In the genomic region with DNA sequence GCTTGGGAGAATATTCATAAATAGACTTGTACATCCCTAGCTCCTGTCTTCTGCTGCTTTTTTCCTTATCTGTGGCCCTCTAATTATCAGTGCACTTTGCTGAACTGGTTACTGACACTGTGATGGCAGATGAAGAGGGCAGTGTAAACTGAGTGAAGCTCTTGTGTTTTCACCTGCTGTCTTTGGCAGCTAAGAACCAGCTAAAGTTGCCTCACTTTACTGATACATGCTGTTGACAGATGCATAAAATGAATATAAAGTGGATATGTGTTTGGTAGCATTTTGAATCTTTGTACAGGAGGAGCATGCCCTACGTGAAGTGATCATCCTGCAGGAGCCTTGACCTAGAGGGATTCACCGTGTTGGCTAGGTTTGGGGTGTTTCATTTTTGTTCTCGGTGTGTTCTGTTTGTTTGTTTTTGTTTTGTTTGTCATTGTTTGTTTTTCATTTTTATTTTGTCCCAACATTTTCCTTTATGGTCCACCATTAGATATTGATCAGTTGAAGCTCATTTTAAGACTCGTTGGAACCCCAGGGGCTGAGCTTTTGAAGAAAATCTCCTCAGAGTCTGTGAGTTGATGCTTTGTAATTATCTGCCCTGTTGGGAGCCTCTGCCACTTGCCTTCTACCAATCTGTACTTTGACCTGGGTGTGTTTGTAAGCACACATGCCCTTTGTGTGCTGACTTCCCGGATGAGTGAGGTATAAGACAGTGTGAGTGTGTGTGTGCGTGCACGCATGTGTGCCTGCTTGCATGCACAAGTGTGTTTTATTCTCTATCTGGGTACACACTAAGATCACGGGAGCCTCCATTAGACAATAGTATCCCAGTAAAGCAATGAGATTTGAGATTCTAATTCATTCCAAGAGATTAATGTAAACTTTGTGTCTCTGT, we compare ENCODE assay signal across 8 cellular contexts. TPM values are rescaled to one million over a fixed set of nuclear protein-coding genes. Genes with fewer than 3 reads are reported as not detected.
A peak's percentile ranks its signal among the peaks of the same experiment; 100 is the strongest.
DNase-seq lines count a peak whose midpoint lies in the region; ATAC-seq and TF ChIP-seq lines count a peak whose summit lies in the region.

No MANE protein-coding gene starts in this region.

- H3K36me3 ChIP-seq in Peyer's patch, result peaks cover 0 to 6% (median 0%) of the 10 kb centered on the region in 3 donors
- H3K36me3 ChIP-seq in liver (ENCODE audit: control insufficient read depth in 4 of 4, insufficient read depth in 3 of 4, low read depth in 1 of 4, low read length in 3 of 4), result peaks cover 0 to 18% (median 5%) of the 10 kb centered on the region in 4 donors
- peaks cover 2 to 6% of the 10 kb centered on the region in 2 donors for H3K36me3 ChIP-seq in aorta (ENCODE audit: control insufficient read depth in 1 of 2, insufficient read depth in 2 of 2, low read length in 1 of 2)
- peaks cover 0 to 76% (median 19%) of the 10 kb centered on the region in 6 donors for H3K36me3 ChIP-seq in spleen

- H3K9me3 ChIP-seq in Peyer's patch (no peaks in the 10 kb centered on the region), liver (ENCODE audit: control insufficient read depth in 4 of 4, low read length in 3 of 4) (no peaks in the 10 kb centered on the region), aorta (ENCODE audit: control insufficient read depth, low read length) (no peaks in the 10 kb centered on the region), spleen (no peaks in the 10 kb centered on the region)

- H3K27me3 ChIP-seq in Peyer's patch (no peaks in the 10 kb centered on the region), liver (ENCODE audit: control insufficient read depth in 4 of 4, insufficient read depth in 4 of 4, low read length in 3 of 4) (no peaks in the 10 kb centered on the region), aorta (ENCODE audit: control insufficient read depth in 1 of 2, insufficient read depth in 2 of 2, low read length in 1 of 2) (no peaks in the 10 kb centered on the region), spleen (replicated peaks in 1 of 7) (no peaks in the 10 kb centered on the region)

- H3K27ac ChIP-seq in Peyer's patch (peak overlapping the region in 3 of 4 donors; percentile 54 to 90 (median 75)), liver (ENCODE audit: low read depth in 1 of 2, low read length in 2 of 2) (peak overlapping the region; percentile 66 to 76), aorta (ENCODE audit: low read depth in 1 of 2, low read length in 2 of 2) (no peak overlapping the region), spleen (peak overlapping the region in 4 of 8 donors; percentile 17 to 59 (median 44))

- WGBS in liver, result 30% methylated on average over 8 of the region's 8 CpGs
- 80 to 82% methylated on average over 8 of the region's 8 CpGs for WGBS in aorta, 2 donors
- WGBS in spleen, 5 donors, result 90 to 94% (median 91%) methylated on average over 8 of the region's 8 CpGs

- no peak for DNase-seq in stimulated activated naive CD8-positive, alpha-beta T cell treated with anti-CD3 and anti-CD28 coated beads, Interleukin-15, amount 100 ng/mL, for 72 hours
- DNase-seq in stimulated activated naive CD8-positive, alpha-beta T cell treated with anti-CD3 and anti-CD28 coated beads, Interleukin-15, Interleukin-2, amounts not matched to agents 100 U/mL and 50 U/mL, for 24 hours, result no peak
- peak in 2 of 3 donors; percentile 71 to 84 for DNase-seq in Peyer's patch
- DNase-seq in aorta, result no peak
- DNase-seq in RPMI8226, result no peak
- no peak for DNase-seq in NCI-H446 treated with DMSO at 0.1 percent for 48 hours (lab: John Stamatoyannopoulos, UW)
- no peak for DNase-seq in spleen

- H3K4me1 Mint-ChIP-seq in stimulated activated naive CD8-positive, alpha-beta T cell treated with anti-CD3 and anti-CD28 coated beads, Interleukin-15, amount 100 ng/mL, for 72 hours, result peaks cover 45% of the 10 kb centered on the region

- H3K9me3 Mint-ChIP-seq in stimulated activated naive CD8-positive, alpha-beta T cell treated with anti-CD3 and anti-CD28 coated beads, Interleukin-15, amount 100 ng/mL, for 72 hours, result no peaks in the 10 kb centered on the region

- TF ChIP-seq RAD21 in liver (IDR thresholded peaks at IDR 0.05), result peak; percentile 29 to 62

- intact Hi-C loops in aorta (cut with DNase I) (loop anchor here (1.0 to 2.0 kb wide), 2 partner anchors 68 to 69 kb away; a partner anchor contains a TSS), spleen (cut with DNase I; ENCODE audit: low total_unique reads) (no loop called here)

- peak overlapping the region in 1 of 2 donors; percentile 27 for H3K27ac Mint-ChIP-seq in stimulated activated naive CD8-positive, alpha-beta T cell treated with anti-CD3 and anti-CD28 coated beads, Interleukin-15, amount 100 ng/mL, for 72 hours

- no peaks in the 10 kb centered on the region for H3K27me3 Mint-ChIP-seq in stimulated activated naive CD8-positive, alpha-beta T cell treated with anti-CD3 and anti-CD28 coated beads, Interleukin-15, amount 100 ng/mL, for 72 hours

- peak; percentile 50 for ATAC-seq in stimulated activated naive CD8-positive, alpha-beta T cell treated with anti-CD3 and anti-CD28 coated beads, Interleukin-15, amount 100 ng/mL, for 72 hours
- ATAC-seq in stimulated activated naive CD8-positive, alpha-beta T cell treated with anti-CD3 and anti-CD28 coated beads, Interleukin-15, Interleukin-2, amounts not matched to agents 100 U/mL and 50 U/mL, for 24 hours, result no peak
- peak; percentile 24 for ATAC-seq in aorta (ENCODE audit: low FRiP score)

- no peak overlapping the region for H3K4me3 Mint-ChIP-seq in stimulated activated naive CD8-positive, alpha-beta T cell treated with anti-CD3 and anti-CD28 coated beads, Interleukin-15, amount 100 ng/mL, for 72 hours

- H3K4me1 ChIP-seq in Peyer's patch, result peaks cover 0 to 20% (median 5%) of the 10 kb centered on the region in 4 donors
- H3K4me1 ChIP-seq in liver (ENCODE audit: control insufficient read depth in 4 of 4, insufficient read depth in 4 of 4, low read length in 3 of 4), result peaks cover 3 to 25% (median 12%) of the 10 kb centered on the region in 4 donors
- no peaks in the 10 kb centered on the region for H3K4me1 ChIP-seq in aorta (ENCODE audit: control insufficient read depth in 1 of 2, insufficient read depth in 2 of 2, low read length in 2 of 2)
- H3K4me1 ChIP-seq in spleen, result peaks cover 5 to 46% (median 35%) of the 10 kb centered on the region in 6 donors

- peak; percentile 13 to 65 for TF ChIP-seq POLR2A in Peyer's patch (IDR thresholded peaks at IDR 0.05)
- TF ChIP-seq POLR2A in spleen (IDR thresholded peaks at IDR 0.05), result no peak

- peak overlapping the region; percentile 5 to 25 for H3K9ac ChIP-seq in liver (ENCODE audit: low read depth in 1 of 2, low read length in 2 of 2)

- peak overlapping the region in 1 of 4 donors; percentile 25 for H3K4me3 ChIP-seq in Peyer's patch
- H3K4me3 ChIP-seq in liver (ENCODE audit: low read depth in 1 of 3, low read length in 3 of 3), result peak overlapping the region in 2 of 3 donors; percentile 0 to 3
- no peak overlapping the region for H3K4me3 ChIP-seq in aorta (ENCODE audit: low read length in 2 of 2)
- no peak overlapping the region for H3K4me3 ChIP-seq in spleen

- TF ChIP-seq CTCF in Peyer's patch (IDR thresholded peaks at IDR 0.05) (peak in 1 of 6 experiments; percentile 10), liver (IDR thresholded peaks at IDR 0.05; ENCODE audit: low read depth, low read length, missing input control) (no peak), spleen (IDR thresholded peaks at IDR 0.05 in 8 of 11, conservative IDR thresholded peaks at IDR 0.05 in 3 of 11) (peak in 3 of 11 experiments; percentile 8 to 61 (median 60))

TF ChIP-seq in liver, 16 proteins besides CTCF, POLR2A, EP300 and RAD21 (continues in another document):
- TF ChIP-seq HNF4A (conservative IDR thresholded peaks at IDR 0.05) (peak; percentile 98 to 99), YY1 (IDR thresholded peaks at IDR 0.05) (peak; percentile 54), GABPA (IDR thresholded peaks at IDR 0.05 in 1 of 2, conservative IDR thresholded peaks at IDR 0.05 in 1 of 2) (peak in 1 of 2 donors; percentile 21), TAF1 (conservative IDR thresholded peaks at IDR 0.05) (no peak), FOXA2 (IDR thresholded peaks at IDR 0.05) (peak; percentile 58), HNF4G (IDR thresholded peaks at IDR 0.05) (peak; percentile 95)
- TF ChIP-seq, protein P1, sequence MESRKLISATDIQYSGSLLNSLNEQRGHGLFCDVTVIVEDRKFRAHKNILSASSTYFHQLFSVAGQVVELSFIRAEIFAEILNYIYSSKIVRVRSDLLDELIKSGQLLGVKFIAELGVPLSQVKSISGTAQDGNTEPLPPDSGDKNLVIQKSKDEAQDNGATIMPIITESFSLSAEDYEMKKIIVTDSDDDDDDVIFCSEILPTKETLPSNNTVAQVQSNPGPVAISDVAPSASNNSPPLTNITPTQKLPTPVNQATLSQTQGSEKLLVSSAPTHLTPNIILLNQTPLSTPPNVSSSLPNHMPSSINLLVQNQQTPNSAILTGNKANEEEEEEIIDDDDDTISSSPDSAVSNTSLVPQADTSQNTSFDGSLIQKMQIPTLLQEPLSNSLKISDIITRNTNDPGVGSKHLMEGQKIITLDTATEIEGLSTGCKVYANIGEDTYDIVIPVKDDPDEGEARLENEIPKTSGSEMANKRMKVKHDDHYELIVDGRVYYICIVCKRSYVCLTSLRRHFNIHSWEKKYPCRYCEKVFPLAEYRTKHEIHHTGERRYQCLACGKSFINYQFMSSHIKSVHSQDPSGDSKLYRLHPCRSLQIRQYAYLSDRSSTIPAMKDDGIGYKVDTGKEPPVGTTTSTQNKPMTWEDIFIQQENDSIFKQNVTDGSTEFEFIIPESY (IDR thresholded peaks at IDR 0.05), result peak; percentile 97
- TF ChIP-seq, protein P2, sequence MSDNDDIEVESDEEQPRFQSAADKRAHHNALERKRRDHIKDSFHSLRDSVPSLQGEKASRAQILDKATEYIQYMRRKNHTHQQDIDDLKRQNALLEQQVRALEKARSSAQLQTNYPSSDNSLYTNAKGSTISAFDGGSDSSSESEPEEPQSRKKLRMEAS (IDR thresholded peaks at IDR 0.05), result peak; percentile 91

RNA-seq across cellular contexts. Expression of a gene that starts 34.6 kb away (rescaled TPM):
- 100 to 1,000 TPM in 3 of 4 donors, 10 to 100 TPM in 1; 66.0 to 149 (median 131) TPM for total RNA-seq in Peyer's patch
- total RNA-seq in liver, result 10 to 100 TPM in 1 of 2 donors, 1 to 10 TPM in 1; 2.7 to 17.2 TPM
- polyA plus RNA-seq in liver, result 1 to 10 TPM; 1.9 to 3.2 TPM
- 10 to 100 TPM; 10.1 to 12.9 TPM for total RNA-seq in aorta
- polyA plus RNA-seq in aorta, result 10 to 100 TPM in 1 of 2 donors, 1 to 10 TPM in 1; 2.2 to 20.3 TPM
- 10 to 100 TPM; 13.5 to 30.0 (median 21.2) TPM for total RNA-seq in spleen
- 10 to 100 TPM in 2 of 3 donors, 1 to 10 TPM in 1; 6.2 to 12.4 (median 11.9) TPM for polyA plus RNA-seq in spleen

Comparison
In these comparisons a context has a peak if more than half of its experiments do, and no peak if none do; other contexts are left out.
1. DNase-seq: peak in Peyer's patch (2 of 3); none in stimulated activated naive CD8-positive, alpha-beta T cell treated with anti-CD3 and anti-CD28 coated beads, Interleukin-15, amount 100 ng/mL, for 72 hours (0 of 2), stimulated activated naive CD8-positive, alpha-beta T cell treated with anti-CD3 and anti-CD28 coated beads, Interleukin-15, Interleukin-2, amounts not matched to agents 100 U/mL and 50 U/mL, for 24 hours (single experiment), aorta (0 of 2), RPMI8226 (single experiment), NCI-H446 treated with DMSO at 0.1 percent for 48 hours (single experiment) and spleen (single experiment).
2. H3K27ac ChIP-seq: peak in Peyer's patch (3 of 4) and liver (2 of 2); none in aorta (0 of 2).
3. H3K4me3 ChIP-seq: peak in liver (2 of 3); none in aorta (0 of 2) and spleen (0 of 8).
4. POLR2A ChIP-seq: peak in Peyer's patch (2 of 2); none in spleen (0 of 3).